Comparison of ENCODE assay signal across 1 cellular context in the genomic region with DNA sequence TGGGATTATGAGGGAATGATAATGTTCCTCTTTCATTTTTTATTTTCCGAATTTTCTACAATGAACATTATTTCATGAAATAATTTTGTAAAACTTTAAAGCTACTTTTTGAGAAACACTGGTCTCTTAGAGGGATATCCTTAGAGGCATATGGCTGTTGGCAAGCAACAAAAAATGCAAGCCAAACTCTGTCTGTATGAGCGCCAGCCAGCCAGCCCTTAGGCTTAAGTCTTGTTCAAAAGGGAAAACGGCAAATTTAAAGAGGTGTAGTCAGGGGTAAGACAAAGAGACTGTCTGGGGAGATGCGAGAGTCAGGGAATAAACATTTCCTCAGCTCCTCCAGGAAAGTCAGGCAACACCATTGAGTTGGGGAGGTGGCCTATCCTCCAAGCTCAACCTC.
TF ChIP-seq lines count a peak whose summit lies in the region.

No MANE protein-coding gene starts in this region.

TF ChIP-seq in A549, 52 proteins besides CTCF, POLR2A, EP300 and RAD21:
- TF ChIP-seq TFCP2L1 (CRISPR knock-in tag; IDR thresholded peaks at IDR 0.05): no peak
- TF ChIP-seq, protein P1, sequence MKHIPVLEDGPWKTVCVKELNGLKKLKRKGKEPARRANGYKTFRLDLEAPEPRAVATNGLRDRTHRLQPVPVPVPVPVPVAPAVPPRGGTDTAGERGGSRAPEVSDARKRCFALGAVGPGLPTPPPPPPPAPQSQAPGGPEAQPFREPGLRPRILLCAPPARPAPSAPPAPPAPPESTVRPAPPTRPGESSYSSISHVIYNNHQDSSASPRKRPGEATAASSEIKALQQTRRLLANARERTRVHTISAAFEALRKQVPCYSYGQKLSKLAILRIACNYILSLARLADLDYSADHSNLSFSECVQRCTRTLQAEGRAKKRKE (CRISPR knock-in tag; IDR thresholded peaks at IDR 0.05; ENCODE audit: low read depth): no peak
- TF ChIP-seq MAZ (IDR thresholded peaks at IDR 0.05; ENCODE audit: borderline replicate concordance, low read depth, low read length): no peak
